ENCODE assay signal across 1 cellular context in the genomic region with DNA sequence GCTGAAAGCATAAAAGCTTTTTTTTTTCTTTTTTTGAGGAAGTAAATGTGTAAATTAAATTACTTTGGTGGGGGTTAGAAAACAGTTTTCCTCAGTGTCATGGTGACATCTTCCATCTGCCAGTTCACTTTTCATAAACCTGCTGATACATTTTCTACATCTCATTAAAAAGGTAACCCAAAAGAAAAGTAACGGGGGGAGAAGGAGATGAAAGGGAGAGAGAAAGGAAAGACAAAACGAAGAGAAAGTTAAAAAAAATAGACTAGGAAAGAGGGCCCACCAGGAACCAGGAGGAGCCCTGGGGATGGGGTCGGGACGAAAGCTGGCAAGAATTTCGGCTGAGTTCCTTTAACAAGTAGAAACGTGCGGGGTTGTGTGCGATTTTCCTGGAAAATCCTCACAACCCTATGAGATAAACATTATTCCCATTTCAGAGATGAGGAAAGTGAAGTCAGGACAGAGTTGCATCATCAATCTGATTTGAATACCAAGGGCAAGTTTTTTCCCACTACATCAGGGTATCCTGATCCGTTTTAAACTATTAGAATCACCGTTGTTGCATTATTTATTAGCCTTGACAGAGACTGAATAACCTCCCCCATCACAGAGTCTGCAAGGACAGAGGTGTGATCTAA.
TF ChIP-seq lines count a peak whose summit lies in the region.

No MANE protein-coding gene starts in this region.

TF ChIP-seq in HEK293, 187 proteins besides CTCF, POLR2A, EP300 and RAD21 (continued from another document):
- TF ChIP-seq, protein P1, sequence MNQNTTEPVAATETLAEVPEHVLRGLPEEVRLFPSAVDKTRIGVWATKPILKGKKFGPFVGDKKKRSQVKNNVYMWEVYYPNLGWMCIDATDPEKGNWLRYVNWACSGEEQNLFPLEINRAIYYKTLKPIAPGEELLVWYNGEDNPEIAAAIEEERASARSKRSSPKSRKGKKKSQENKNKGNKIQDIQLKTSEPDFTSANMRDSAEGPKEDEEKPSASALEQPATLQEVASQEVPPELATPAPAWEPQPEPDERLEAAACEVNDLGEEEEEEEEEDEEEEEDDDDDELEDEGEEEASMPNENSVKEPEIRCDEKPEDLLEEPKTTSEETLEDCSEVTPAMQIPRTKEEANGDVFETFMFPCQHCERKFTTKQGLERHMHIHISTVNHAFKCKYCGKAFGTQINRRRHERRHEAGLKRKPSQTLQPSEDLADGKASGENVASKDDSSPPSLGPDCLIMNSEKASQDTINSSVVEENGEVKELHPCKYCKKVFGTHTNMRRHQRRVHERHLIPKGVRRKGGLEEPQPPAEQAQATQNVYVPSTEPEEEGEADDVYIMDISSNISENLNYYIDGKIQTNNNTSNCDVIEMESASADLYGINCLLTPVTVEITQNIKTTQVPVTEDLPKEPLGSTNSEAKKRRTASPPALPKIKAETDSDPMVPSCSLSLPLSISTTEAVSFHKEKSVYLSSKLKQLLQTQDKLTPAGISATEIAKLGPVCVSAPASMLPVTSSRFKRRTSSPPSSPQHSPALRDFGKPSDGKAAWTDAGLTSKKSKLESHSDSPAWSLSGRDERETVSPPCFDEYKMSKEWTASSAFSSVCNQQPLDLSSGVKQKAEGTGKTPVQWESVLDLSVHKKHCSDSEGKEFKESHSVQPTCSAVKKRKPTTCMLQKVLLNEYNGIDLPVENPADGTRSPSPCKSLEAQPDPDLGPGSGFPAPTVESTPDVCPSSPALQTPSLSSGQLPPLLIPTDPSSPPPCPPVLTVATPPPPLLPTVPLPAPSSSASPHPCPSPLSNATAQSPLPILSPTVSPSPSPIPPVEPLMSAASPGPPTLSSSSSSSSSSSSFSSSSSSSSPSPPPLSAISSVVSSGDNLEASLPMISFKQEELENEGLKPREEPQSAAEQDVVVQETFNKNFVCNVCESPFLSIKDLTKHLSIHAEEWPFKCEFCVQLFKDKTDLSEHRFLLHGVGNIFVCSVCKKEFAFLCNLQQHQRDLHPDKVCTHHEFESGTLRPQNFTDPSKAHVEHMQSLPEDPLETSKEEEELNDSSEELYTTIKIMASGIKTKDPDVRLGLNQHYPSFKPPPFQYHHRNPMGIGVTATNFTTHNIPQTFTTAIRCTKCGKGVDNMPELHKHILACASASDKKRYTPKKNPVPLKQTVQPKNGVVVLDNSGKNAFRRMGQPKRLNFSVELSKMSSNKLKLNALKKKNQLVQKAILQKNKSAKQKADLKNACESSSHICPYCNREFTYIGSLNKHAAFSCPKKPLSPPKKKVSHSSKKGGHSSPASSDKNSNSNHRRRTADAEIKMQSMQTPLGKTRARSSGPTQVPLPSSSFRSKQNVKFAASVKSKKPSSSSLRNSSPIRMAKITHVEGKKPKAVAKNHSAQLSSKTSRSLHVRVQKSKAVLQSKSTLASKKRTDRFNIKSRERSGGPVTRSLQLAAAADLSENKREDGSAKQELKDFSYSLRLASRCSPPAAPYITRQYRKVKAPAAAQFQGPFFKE (tag by site-specific recombination; IDR thresholded peaks at IDR 0.05; ENCODE audit: borderline replicate concordance) = no peak
- peak; percentile 53 for TF ChIP-seq ZNF335 (tag by site-specific recombination; conservative IDR thresholded peaks at IDR 0.05)
